Comparison of ENCODE assay signal across 2 cellular contexts in the genomic region with DNA sequence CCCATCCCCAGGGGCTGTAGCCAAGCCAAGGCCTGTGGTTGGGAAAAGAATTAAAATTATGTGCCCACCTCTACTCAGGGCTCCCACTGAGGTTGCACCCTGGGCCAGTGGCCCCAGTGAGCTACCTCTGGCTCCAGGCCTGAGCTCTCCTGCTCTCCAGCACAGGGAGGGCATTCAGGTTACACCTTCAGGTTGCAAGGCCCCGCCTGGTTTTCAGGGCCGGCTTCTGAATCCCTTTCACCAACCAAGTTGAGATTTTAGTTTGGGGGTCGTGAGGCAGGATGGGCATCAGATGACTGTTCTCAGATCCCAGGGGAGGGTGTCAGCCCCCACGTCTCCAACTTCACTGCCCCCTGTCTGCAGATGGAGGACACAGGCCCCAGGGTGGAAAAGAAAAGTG.
TF ChIP-seq lines count a peak whose summit lies in the region.

No MANE protein-coding gene starts in this region.

TF ChIP-seq in HepG2, 621 proteins besides CTCF, POLR2A, EP300 and RAD21:
- TF ChIP-seq HMG20B (CRISPR knock-in tag; conservative IDR thresholded peaks at IDR 0.05) (no peak), TBX2 (CRISPR knock-in tag; IDR thresholded peaks at IDR 0.05; ENCODE audit: borderline replicate concordance) (no peak), ZNF660 (CRISPR knock-in tag; IDR thresholded peaks at IDR 0.05; ENCODE audit: borderline replicate concordance, low read depth) (no peak)

TF ChIP-seq in K562, 482 proteins besides CTCF, POLR2A, EP300 and RAD21:
- no peak for TF ChIP-seq ZNF274 (IDR thresholded peaks at IDR 0.05; ENCODE audit: borderline replicate concordance, low read depth, low read length)
- no peak for TF ChIP-seq RAD51 (IDR thresholded peaks at IDR 0.05; ENCODE audit: borderline replicate concordance, low read depth)
- no peak for TF ChIP-seq XRCC3 (IDR thresholded peaks at IDR 0.05)
- TF ChIP-seq ZNF77 (CRISPR knock-in tag; IDR thresholded peaks at IDR 0.05) = no peak
- no peak for TF ChIP-seq ZNF174 (CRISPR knock-in tag; IDR thresholded peaks at IDR 0.05)
- TF ChIP-seq SMAD1 (IDR thresholded peaks at IDR 0.05; ENCODE audit: low read depth, low read length, partially characterized antibody) = no peak
- TF ChIP-seq BHLHE40 (IDR thresholded peaks at IDR 0.05; ENCODE audit: low read length) = no peak
- no peak for TF ChIP-seq RBFOX2 (IDR thresholded peaks at IDR 0.05; ENCODE audit: low read depth, low read length)
- no peak for TF ChIP-seq ZNF431 (CRISPR knock-in tag; IDR thresholded peaks at IDR 0.05)
- TF ChIP-seq ZNF561 (CRISPR knock-in tag; conservative IDR thresholded peaks at IDR 0.05) = no peak
- TF ChIP-seq PTRF (tag; IDR thresholded peaks at IDR 0.05) = no peak
- TF ChIP-seq POLR2H (tag; IDR thresholded peaks at IDR 0.05; ENCODE audit: low read depth) = no peak
- TF ChIP-seq SAP30 (IDR thresholded peaks at IDR 0.05; ENCODE audit: borderline replicate concordance, insufficient read depth, low read depth, low read length, poor library complexity, severe bottlenecking) = no peak
- TF ChIP-seq SIX5 (IDR thresholded peaks at IDR 0.05; ENCODE audit: borderline replicate concordance in 1 of 2, insufficient read depth in 1 of 2, low read depth in 1 of 2, low read length in 2 of 2) = no peak
- TF ChIP-seq, protein P1, sequence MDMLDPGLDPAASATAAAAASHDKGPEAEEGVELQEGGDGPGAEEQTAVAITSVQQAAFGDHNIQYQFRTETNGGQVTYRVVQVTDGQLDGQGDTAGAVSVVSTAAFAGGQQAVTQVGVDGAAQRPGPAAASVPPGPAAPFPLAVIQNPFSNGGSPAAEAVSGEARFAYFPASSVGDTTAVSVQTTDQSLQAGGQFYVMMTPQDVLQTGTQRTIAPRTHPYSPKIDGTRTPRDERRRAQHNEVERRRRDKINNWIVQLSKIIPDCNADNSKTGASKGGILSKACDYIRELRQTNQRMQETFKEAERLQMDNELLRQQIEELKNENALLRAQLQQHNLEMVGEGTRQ (CRISPR knock-in tag; IDR thresholded peaks at IDR 0.05) = no peak
- no peak for TF ChIP-seq POLR2B (IDR thresholded peaks at IDR 0.05; ENCODE audit: low read depth, partially characterized antibody)
- no peak for TF ChIP-seq ETS2 (tag; IDR thresholded peaks at IDR 0.05; ENCODE audit: borderline replicate concordance, poor library complexity, severe bottlenecking)
- TF ChIP-seq ZNF766 (CRISPR knock-in tag; conservative IDR thresholded peaks at IDR 0.05) = no peak
- TF ChIP-seq ZFX (CRISPR knock-in tag; IDR thresholded peaks at IDR 0.05) = no peak
- no peak for TF ChIP-seq ETV1 (tag; conservative IDR thresholded peaks at IDR 0.05; ENCODE audit: low read depth)
